In the genomic region with DNA sequence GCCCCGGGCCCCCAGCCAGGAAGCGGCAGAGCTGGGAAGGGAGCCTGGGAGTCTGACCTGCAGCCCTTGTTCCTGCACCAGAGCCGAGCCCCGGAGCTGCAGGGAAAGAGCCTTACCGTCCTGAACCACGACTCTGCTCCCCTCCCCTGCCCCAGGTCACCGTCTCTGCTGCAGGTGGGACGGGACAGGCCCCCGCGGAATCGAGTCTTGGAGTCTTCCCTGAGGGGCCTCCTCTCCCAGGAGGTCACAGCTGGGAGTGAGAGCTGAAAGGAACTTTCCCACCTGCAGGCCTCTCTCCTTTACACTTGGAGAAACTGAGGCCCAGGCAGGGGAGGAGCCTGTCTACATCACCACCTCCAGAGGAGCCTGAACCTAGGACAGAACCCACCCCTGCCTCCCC, we compare ENCODE assay signal across 8 cellular contexts. TPM values are rescaled to one million over a fixed set of nuclear protein-coding genes. Genes with fewer than 3 reads are reported as not detected.
"Had no signal": no experiment of that assay in that cellular context is flagged by ENCODE, and none has a peak within 500 bp of the region (broad histone marks: within the 10 kb centered on the region; RNA-seq: fewer than 3 reads in every experiment).

No MANE protein-coding gene starts in this region.

RNA-seq across cellular contexts. Expression of gene LILRB2, which starts 3.8 kb away (rescaled TPM):
- total RNA-seq: LHCN-M2, MCF 10A, NCI-H460, OCI-LY7, PC-9, RPMI7951, SJCRH30, SK-MEL-5 had no signal

RNA-seq across cellular contexts. Expression of gene LILRB5, which starts 20.0 kb away (rescaled TPM):
- total RNA-seq: LHCN-M2, MCF 10A, NCI-H460, OCI-LY7, PC-9, RPMI7951, SK-MEL-5 had no signal

RNA-seq across cellular contexts. Expression of gene LILRA6, which starts 34.5 kb away (rescaled TPM):
- total RNA-seq: LHCN-M2, MCF 10A, NCI-H460, OCI-LY7, PC-9, RPMI7951, SJCRH30 had no signal

RNA-seq across cellular contexts. Expression of gene LILRA5, which starts 35.9 kb away (rescaled TPM):
- total RNA-seq: LHCN-M2, MCF 10A, NCI-H460, OCI-LY7, PC-9, RPMI7951, SJCRH30, SK-MEL-5 had no signal

RNA-seq across cellular contexts. Expression of gene LILRB3, which starts 54.3 kb away (rescaled TPM):
- total RNA-seq: LHCN-M2, MCF 10A, NCI-H460, OCI-LY7, PC-9, RPMI7951 had no signal
